Comparison of ENCODE assay signal across 6 cellular contexts in the genomic region with DNA sequence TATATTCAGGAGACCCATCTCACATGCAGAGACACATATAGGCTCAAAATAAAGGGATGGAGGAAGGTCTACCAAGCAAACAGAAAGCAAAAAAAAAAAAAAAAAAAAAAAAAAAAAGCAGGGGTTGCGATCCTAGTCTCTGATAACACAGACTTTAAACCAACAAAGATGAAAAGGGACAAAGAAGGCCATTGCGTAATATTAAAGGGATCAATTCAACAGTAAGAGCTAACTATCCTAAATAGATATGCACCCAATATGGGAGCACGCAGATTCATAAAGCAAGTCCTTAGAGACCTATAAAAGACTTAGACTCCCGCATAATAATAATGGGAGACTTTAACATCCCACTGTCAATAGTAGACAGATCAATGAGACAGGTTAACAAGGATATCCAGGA. TPM values are rescaled to one million over a fixed set of nuclear protein-coding genes. Genes with fewer than 3 reads are reported as not detected.
"Had no signal": no experiment of that assay in that cellular context is flagged by ENCODE, and none has a peak within 500 bp of the region (broad histone marks: within the 10 kb centered on the region; RNA-seq: fewer than 3 reads in every experiment).

No MANE protein-coding gene starts in this region.

RNA-seq across cellular contexts. Expression of a gene that starts 13.7 kb away (rescaled TPM):
- total RNA-seq: GM23248, H4, H7, H9, HFFc6 had no signal
- polyA plus RNA-seq: GM23248, GM23338 had no signal

RNA-seq across cellular contexts. Expression of a gene that starts 41.1 kb away (rescaled TPM):
- total RNA-seq: GM23248, H4 had no signal
- polyA plus RNA-seq: GM23248 had no signal
